Comparison of ENCODE assay signal across 8 cellular contexts in genomic region chr6:136609878-136610706, GRCh38. TPM values are rescaled to one million over a fixed set of nuclear protein-coding genes. Genes with fewer than 3 reads are reported as not detected.
DNase-seq lines count a peak whose midpoint lies in the region; ATAC-seq and TF ChIP-seq lines count a peak whose summit lies in the region.

No MANE protein-coding gene starts in this region.

- no peak overlapping the region; the same call in 1 of the 2 replicates for H3K9ac ChIP-seq in HUES64 (ENCODE audit: low read depth, low read length)

- peak overlapping the region; percentile 49 for H3K27ac ChIP-seq in HUES64 (ENCODE audit: low read depth, low read length)

- no peaks in the 10 kb centered on the region for H3K36me3 ChIP-seq in HUES64 (ENCODE audit: insufficient read depth, low read length)

- WGBS in HUES64 = 46% methylated on average over 4 of the region's 4 CpGs

- DNase-seq in CD1c-positive myeloid dendritic cell (ENCODE audit: extremely low spot score) (peak; percentile 77), T1000 (lab: John Stamatoyannopoulos, UW) (peak; percentile 49), globus pallidus (ENCODE audit: low spot score) (peak; percentile 5), retinal pigment epithelial cell (ENCODE audit: low read depth) (peak; percentile 98)

- ATAC-seq in HG02588 (IDR thresholded peaks at IDR 0.05; ENCODE audit: unreplicated experiment) (no peak), HG03025 (IDR thresholded peaks at IDR 0.05; ENCODE audit: low FRiP score, unreplicated experiment) (no peak), GM21737 (IDR thresholded peaks at IDR 0.05; ENCODE audit: unreplicated experiment) (no peak)

- no peaks in the 10 kb centered on the region for H3K9me3 ChIP-seq in HUES64 (ENCODE audit: insufficient read depth, low read depth, low read length)

- no peak for TF ChIP-seq CTCF in retinal pigment epithelial cell (conservative IDR thresholded peaks at IDR 0.05; ENCODE audit: low read depth, low read length)

- peaks cover 49% of the 10 kb centered on the region for H3K4me1 ChIP-seq in HUES64 (ENCODE audit: insufficient read depth, low read length)

- H3K4me3 ChIP-seq in HUES64 (ENCODE audit: low read length) (no peak overlapping the region), retinal pigment epithelial cell (ENCODE audit: low read length) (no peak overlapping the region)

- no peaks in the 10 kb centered on the region for H3K27me3 ChIP-seq in HUES64 (ENCODE audit: insufficient read depth, low read length)

RNA-seq across cellular contexts. Expression of gene MAP7, which starts 59.9 kb away (rescaled TPM):
- polyA plus RNA-seq in HUES64 (2013, experiment 1 of 2) = 20.9 TPM
- polyA plus RNA-seq in HUES64 (2013, experiment 2 of 2) = 23.5 TPM

Comparison
In these comparisons a context has a peak if more than half of its experiments do, and no peak if none do; other contexts are left out.
1. DNase-seq: peak in every context shown above with its lines; median percentile 98 in retinal pigment epithelial cell; 77 in CD1c-positive myeloid dendritic cell; 49 in T1000; 5 in globus pallidus.